In the genomic region with DNA sequence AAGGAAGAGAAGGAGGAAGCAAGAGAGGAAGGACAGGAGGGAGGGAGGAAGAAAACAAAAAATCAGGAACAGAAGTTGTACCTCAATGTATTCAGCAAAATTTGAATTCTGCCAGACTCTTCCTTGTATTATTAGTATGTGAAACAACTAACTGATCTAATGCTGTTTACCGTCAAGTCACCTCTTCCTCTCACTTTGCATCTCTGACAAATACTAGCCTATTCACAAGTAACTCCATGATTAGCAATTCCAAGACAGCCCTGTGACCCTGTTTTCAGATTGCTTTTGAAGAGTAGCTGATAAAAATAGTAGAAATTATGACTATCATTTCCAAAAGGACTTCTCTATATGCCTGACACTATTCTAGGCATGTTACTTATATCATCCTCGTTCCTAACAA, we compare ENCODE assay signal across 16 cellular contexts.
DNase-seq lines count a peak whose midpoint lies in the region; ATAC-seq, FAIRE-seq and TF ChIP-seq lines count a peak whose summit lies in the region.
"Had no signal": no experiment of that assay in that cellular context is flagged by ENCODE, and none has a peak within 500 bp of the region (broad histone marks: within the 10 kb centered on the region; RNA-seq: fewer than 3 reads in every experiment).

No MANE protein-coding gene starts in this region.

- H3K79me2 ChIP-seq in GM23338 (replicated peaks; ENCODE audit: insufficient read depth) (no peaks in the 10 kb centered on the region), HepG2 (ENCODE audit: insufficient read depth, low read length) (no peaks in the 10 kb centered on the region)

- FAIRE-seq in HepG2 (lab: Jason Lieb, UNC), result no peak

- H3K4me1 Mint-ChIP-seq in GM23338 (peaks cover 29% of the 10 kb centered on the region), WTC11 (peaks cover 28% of the 10 kb centered on the region)
- H3K4me1 Mint-ChIP-seq: CD4-positive, CD25-positive, alpha-beta regulatory T cell had no signal

- H3K4me3 Mint-ChIP-seq in GM23338, result peak overlapping the region; percentile 12; the same call in 1 of the 3 replicates
- no peak overlapping the region for H3K4me3 Mint-ChIP-seq in WTC11
- H3K4me3 Mint-ChIP-seq: CD4-positive, CD25-positive, alpha-beta regulatory T cell; HFFc6 had no signal

- peaks cover 28% of the 10 kb centered on the region for H3K4me1 ChIP-seq in GM23338 (ENCODE audit: insufficient read depth)
- H3K4me1 ChIP-seq in iPS-18a (ENCODE audit: control insufficient read depth, low read depth, low read length), result peaks cover 15% of the 10 kb centered on the region
- H3K4me1 ChIP-seq in HepG2 (ENCODE audit: insufficient read depth, low read length), result no peaks in the 10 kb centered on the region

- TF ChIP-seq EP300 in HepG2 (IDR thresholded peaks at IDR 0.05; ENCODE audit: low read depth in 2 of 2, low read length in 2 of 2), result no peak
- no peak for TF ChIP-seq EP300 in HepG2 (CRISPR knock-in tag; IDR thresholded peaks at IDR 0.05; ENCODE audit: borderline replicate concordance)

- intact Hi-C loops in HepG2 (cut with micrococcal nuclease; ENCODE audit: unreplicated experiment), result no loop called here

- no peak overlapping the region for H3K9ac ChIP-seq in iPS-18a (ENCODE audit: low read length)
- no peak overlapping the region for H3K9ac ChIP-seq in HepG2 (ENCODE audit: insufficient read depth, low read depth, low read length)
- H3K9ac ChIP-seq: BLaER1 treated with 17β-estradiol and CSF1 and Interleukin-3, amounts not matched to agents 10 nM and 100 nM; KMS-11 had no signal

- H3K27me3 ChIP-seq in GM23338 (ENCODE audit: insufficient read depth), result no peaks in the 10 kb centered on the region
- no peaks in the 10 kb centered on the region for H3K27me3 ChIP-seq in iPS-18a (ENCODE audit: control insufficient read depth, insufficient read depth, low read length)
- H3K27me3 ChIP-seq in HepG2 (ENCODE audit: control insufficient read depth in 1 of 2, insufficient read depth in 2 of 2, low read length in 2 of 2), result no peaks in the 10 kb centered on the region; a peak in 1 of 5 replicates
- H3K27me3 ChIP-seq: BLaER1 treated with 17β-estradiol and CSF1 and Interleukin-3, amounts not matched to agents 10 nM and 100 nM had no signal

- DNase-seq in GM23338 (ENCODE audit: low spot score) (peak; percentile 42), WTC11 (ENCODE audit: low spot score) (no peak), superior temporal gyrus (ENCODE audit: extremely low spot score) (peak; percentile 28), HepG2 (ENCODE audit: low spot score) (no peak), HuH-7 (ENCODE audit: low spot score) (no peak)
- DNase-seq: ACHN; CD4-positive, CD25-positive, alpha-beta regulatory T cell; DMS53; GF-D8; GOT3; HCEC 1CT; HFFc6 had no signal

- no TSS peak for BruUV-seq in HepG2 (replicated peaks; lab: Mats Ljungman, UMichigan)

- H3K36me3 ChIP-seq in GM23338 (ENCODE audit: insufficient read depth) (no peaks in the 10 kb centered on the region), iPS-18a (ENCODE audit: control insufficient read depth, low read depth, low read length) (no peaks in the 10 kb centered on the region), HepG2 (replicated peaks in 1 of 2; ENCODE audit: control insufficient read depth in 1 of 2, insufficient read depth in 2 of 2, low read length in 2 of 2) (no peaks in the 10 kb centered on the region)
- H3K36me3 ChIP-seq: BLaER1 treated with 17β-estradiol and CSF1 and Interleukin-3, amounts not matched to agents 10 nM and 100 nM had no signal

- H3K27ac ChIP-seq in GM23338 (ENCODE audit: low read depth) (peak overlapping the region; percentile 71), iPS-18a (ENCODE audit: low read length) (peak overlapping the region; percentile 36), HepG2 (ENCODE audit: extremely low read length, insufficient read depth, low read length) (no peak overlapping the region)
- H3K27ac ChIP-seq: BLaER1 treated with 17β-estradiol and CSF1 and Interleukin-3, amounts not matched to agents 10 nM and 100 nM; KMS-11 had no signal

- H3K4me3 ChIP-seq in GM23338 (peak overlapping the region; percentile 1; the same call in 1 of the 2 replicates), iPS-18a (ENCODE audit: low read length) (no peak overlapping the region), HepG2 (replicated peaks in 1 of 3; ENCODE audit: insufficient read depth in 1 of 3, low read depth in 2 of 3, low read length in 3 of 3) (no peak overlapping the region)
- H3K4me3 ChIP-seq: BLaER1 treated with 17β-estradiol and CSF1 and Interleukin-3, amounts not matched to agents 10 nM and 100 nM had no signal

- H3K27me3 Mint-ChIP-seq in GM23338 (ENCODE audit: insufficient read depth, low read depth, poor library complexity), result no peaks in the 10 kb centered on the region
- no peaks in the 10 kb centered on the region for H3K27me3 Mint-ChIP-seq in WTC11 (ENCODE audit: low read depth)
- H3K27me3 Mint-ChIP-seq: CD4-positive, CD25-positive, alpha-beta regulatory T cell had no signal

- peak overlapping the region; percentile 53 for H3K4me2 ChIP-seq in GM23338
- no peak overlapping the region for H3K4me2 ChIP-seq in HepG2 (ENCODE audit: low read depth, low read length)
- H3K4me2 ChIP-seq: KMS-11 had no signal

- no peaks in the 10 kb centered on the region for H3K36me3 Mint-ChIP-seq in GM23338 (ENCODE audit: low read depth)
- no peaks in the 10 kb centered on the region for H3K36me3 Mint-ChIP-seq in WTC11
- H3K36me3 Mint-ChIP-seq: CD4-positive, CD25-positive, alpha-beta regulatory T cell had no signal

- in situ Hi-C loops in HepG2 (cut with HindIII; ENCODE audit: extremely low pct_ligation_motif_present, low pct_unique_long_range_greater_than_20kb), result no loop called here

- H2AFZ ChIP-seq in GM23338 (no peak overlapping the region), HepG2 (ENCODE audit: low read length) (no peak overlapping the region)

- no peaks in the 10 kb centered on the region for H4K20me1 ChIP-seq in GM23338 (replicated peaks; ENCODE audit: insufficient read depth)
- no peaks in the 10 kb centered on the region for H4K20me1 ChIP-seq in HepG2 (ENCODE audit: insufficient read depth, low read length)
- H4K20me1 ChIP-seq: BLaER1 treated with 17β-estradiol and CSF1 and Interleukin-3, amounts not matched to agents 10 nM and 100 nM had no signal

- H3K9me3 ChIP-seq in iPS-18a (ENCODE audit: control insufficient read depth, low read depth, low read length) (no peaks in the 10 kb centered on the region), HepG2 (ENCODE audit: low read length) (peaks cover 9% of the 10 kb centered on the region; the same call in 1 of the 2 replicates)
- H3K9me3 ChIP-seq: BLaER1 treated with 17β-estradiol and CSF1 and Interleukin-3, amounts not matched to agents 10 nM and 100 nM had no signal

- CTCF ChIA-PET in WTC11 (lab: Charles Lee) (no interaction called here), HepG2 (lab: Yijun Ruan, JAX; ENCODE audit: low intra/inter-chr PET ratio, low total read pairs) (no interaction called here)

- H3K9me3 Mint-ChIP-seq in GM23338 (no peaks in the 10 kb centered on the region), WTC11 (no peaks in the 10 kb centered on the region)
- H3K9me3 Mint-ChIP-seq: HFFc6 had no signal

- ATAC-seq in GM23338 (peak; percentile 72), WTC11 (peak; percentile 73), HepG2 (no peak), GM18867 (IDR thresholded peaks at IDR 0.05; ENCODE audit: unreplicated experiment) (no peak)

- no peaks in the 10 kb centered on the region for H3K9me2 ChIP-seq in GM23338 (ENCODE audit: insufficient read depth)

- no peaks in the 10 kb centered on the region for H3F3A ChIP-seq in GM23338 (replicated peaks; ENCODE audit: low read depth)

- no peak for TF ChIP-seq RAD21 in HepG2 (CRISPR knock-in tag; IDR thresholded peaks at IDR 0.05)

- H3K27ac Mint-ChIP-seq in GM23338 (peak overlapping the region; percentile 91), WTC11 (peak overlapping the region; percentile 51)
- H3K27ac Mint-ChIP-seq: CD4-positive, CD25-positive, alpha-beta regulatory T cell; HFFc6 had no signal

- WGBS in HepG2 (ENCODE audit: low lambda C conversion rate), result 0% methylated on average over 2 of the region's 2 CpGs

- TF ChIP-seq POLR2A in HepG2 (IDR thresholded peaks at IDR 0.05; ENCODE audit: insufficient read depth in 1 of 2, low read depth in 2 of 2, low read length in 2 of 2), result no peak

- no peak for TF ChIP-seq CTCF in GM23338 (conservative IDR thresholded peaks at IDR 0.05; ENCODE audit: low read depth in 2 of 2)
- no peak for TF ChIP-seq CTCF in WTC11 (IDR thresholded peaks at IDR 0.05)
- TF ChIP-seq CTCF in HepG2 (CRISPR knock-in tag; IDR thresholded peaks at IDR 0.05), result no peak

- POLR2A ChIA-PET in WTC11 (lab: Charles Lee) (interaction anchor here (0.5 kb wide), 1 partner anchor 19 kb away, joined by 3 read pairs; no protein-coding TSS in a partner anchor), HepG2 (lab: Yijun Ruan, JAX) (no interaction called here)

TF ChIP-seq in WTC11, 78 proteins besides CTCF, POLR2A, EP300 and RAD21 (continues in another document):
- TF ChIP-seq ZNF416 (CRISPR knock-in tag; IDR thresholded peaks at IDR 0.05) (no peak), ZNF138 (CRISPR knock-in tag; conservative IDR thresholded peaks at IDR 0.05) (no peak)
- TF ChIP-seq, protein P1, sequence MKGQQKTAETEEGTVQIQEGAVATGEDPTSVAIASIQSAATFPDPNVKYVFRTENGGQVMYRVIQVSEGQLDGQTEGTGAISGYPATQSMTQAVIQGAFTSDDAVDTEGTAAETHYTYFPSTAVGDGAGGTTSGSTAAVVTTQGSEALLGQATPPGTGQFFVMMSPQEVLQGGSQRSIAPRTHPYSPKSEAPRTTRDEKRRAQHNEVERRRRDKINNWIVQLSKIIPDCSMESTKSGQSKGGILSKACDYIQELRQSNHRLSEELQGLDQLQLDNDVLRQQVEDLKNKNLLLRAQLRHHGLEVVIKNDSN (CRISPR knock-in tag; IDR thresholded peaks at IDR 0.05), result no peak

TF ChIP-seq in HepG2, 621 proteins besides CTCF, POLR2A, EP300 and RAD21:
- TF ChIP-seq ZNF850 (CRISPR knock-in tag; conservative IDR thresholded peaks at IDR 0.05) (no peak), ZNF33A (CRISPR knock-in tag; IDR thresholded peaks at IDR 0.05; ENCODE audit: borderline replicate concordance) (no peak), ZSCAN30 (CRISPR knock-in tag; IDR thresholded peaks at IDR 0.05) (no peak)

Comparison
In these comparisons a context has a peak if more than half of its experiments do, and no peak if none do; other contexts are left out.
1. ATAC-seq: peak in GM23338 (single experiment) and WTC11 (single experiment); none in HepG2 (single experiment) and GM18867 (single experiment).
2. DNase-seq: peak in GM23338 (single experiment) and superior temporal gyrus (single experiment); none in WTC11 (single experiment), HepG2 (single experiment) and HuH-7 (single experiment).